In the genomic region with DNA sequence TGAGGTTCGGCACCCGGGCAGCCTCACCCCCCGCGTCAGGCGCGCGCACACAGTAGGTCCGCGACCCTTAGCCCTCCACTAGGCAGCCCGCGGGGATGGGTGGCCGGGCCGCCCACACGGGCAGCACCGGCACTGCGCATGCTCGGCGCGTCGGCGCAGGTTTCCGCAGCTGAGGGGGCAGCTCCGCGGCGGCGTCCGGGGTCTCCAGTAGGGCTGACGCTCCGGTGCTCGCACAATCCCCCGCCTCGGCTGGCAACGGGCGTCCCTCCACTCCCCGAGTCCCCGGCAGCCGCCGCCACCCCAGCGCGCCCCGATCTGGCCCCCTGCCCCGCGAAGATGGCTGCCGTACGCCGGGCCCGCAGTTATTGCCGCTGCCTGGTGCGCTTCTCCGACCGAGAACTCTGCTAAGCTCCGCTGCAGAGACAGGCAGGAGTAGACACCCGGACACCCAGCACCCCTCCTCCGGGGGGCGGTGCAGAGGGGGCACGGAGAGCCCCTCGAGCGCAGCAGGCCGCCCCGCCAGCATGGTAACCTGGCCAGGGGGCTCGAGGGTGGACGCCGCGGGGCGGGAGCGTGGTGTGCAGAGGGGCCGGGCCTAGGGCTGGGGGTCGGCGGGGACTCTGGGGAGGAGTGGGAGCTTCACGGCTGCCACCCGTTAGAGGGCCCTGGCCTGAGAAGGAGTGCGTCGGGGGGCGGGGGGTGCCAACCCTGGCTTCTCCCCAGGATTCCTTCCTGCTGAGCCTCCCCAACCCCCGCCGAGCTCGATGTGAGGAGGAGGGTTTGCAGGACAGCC, we compare ENCODE assay signal across 1 cellular context.
TF ChIP-seq lines count a peak whose summit lies in the region.

Gene FBXO9 (plus strand): TSS at position 139 of the 793 bp plus-strand sequence. CDS start 386 bp downstream, at position 525.

TF ChIP-seq in HepG2, 621 proteins besides CTCF, POLR2A, EP300 and RAD21 (continued from another document and continues in another):
- TF ChIP-seq, protein P1, sequence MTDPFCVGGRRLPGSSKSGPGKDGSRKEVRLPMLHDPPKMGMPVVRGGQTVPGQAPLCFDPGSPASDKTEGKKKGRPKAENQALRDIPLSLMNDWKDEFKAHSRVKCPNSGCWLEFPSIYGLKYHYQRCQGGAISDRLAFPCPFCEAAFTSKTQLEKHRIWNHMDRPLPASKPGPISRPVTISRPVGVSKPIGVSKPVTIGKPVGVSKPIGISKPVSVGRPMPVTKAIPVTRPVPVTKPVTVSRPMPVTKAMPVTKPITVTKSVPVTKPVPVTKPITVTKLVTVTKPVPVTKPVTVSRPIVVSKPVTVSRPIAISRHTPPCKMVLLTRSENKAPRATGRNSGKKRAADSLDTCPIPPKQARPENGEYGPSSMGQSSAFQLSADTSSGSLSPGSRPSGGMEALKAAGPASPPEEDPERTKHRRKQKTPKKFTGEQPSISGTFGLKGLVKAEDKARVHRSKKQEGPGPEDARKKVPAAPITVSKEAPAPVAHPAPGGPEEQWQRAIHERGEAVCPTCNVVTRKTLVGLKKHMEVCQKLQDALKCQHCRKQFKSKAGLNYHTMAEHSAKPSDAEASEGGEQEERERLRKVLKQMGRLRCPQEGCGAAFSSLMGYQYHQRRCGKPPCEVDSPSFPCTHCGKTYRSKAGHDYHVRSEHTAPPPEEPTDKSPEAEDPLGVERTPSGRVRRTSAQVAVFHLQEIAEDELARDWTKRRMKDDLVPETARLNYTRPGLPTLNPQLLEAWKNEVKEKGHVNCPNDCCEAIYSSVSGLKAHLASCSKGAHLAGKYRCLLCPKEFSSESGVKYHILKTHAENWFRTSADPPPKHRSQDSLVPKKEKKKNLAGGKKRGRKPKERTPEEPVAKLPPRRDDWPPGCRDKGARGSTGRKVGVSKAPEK (CRISPR knock-in tag; IDR thresholded peaks at IDR 0.05; ENCODE audit: borderline replicate concordance), result no peak
- TF ChIP-seq GABPB1 (CRISPR knock-in tag; IDR thresholded peaks at IDR 0.05), result peak; percentile 63
- peak; percentile 94 for TF ChIP-seq ZSCAN21 (CRISPR knock-in tag; IDR thresholded peaks at IDR 0.05; ENCODE audit: borderline replicate concordance)
- TF ChIP-seq WIZ (CRISPR knock-in tag; IDR thresholded peaks at IDR 0.05), result peak; percentile 85
- peak; percentile 79; the same call in 1 of the 2 replicates for TF ChIP-seq ZNF337 (CRISPR knock-in tag; IDR thresholded peaks at IDR 0.05; ENCODE audit: borderline replicate concordance, low read depth)
- TF ChIP-seq, protein P2, sequence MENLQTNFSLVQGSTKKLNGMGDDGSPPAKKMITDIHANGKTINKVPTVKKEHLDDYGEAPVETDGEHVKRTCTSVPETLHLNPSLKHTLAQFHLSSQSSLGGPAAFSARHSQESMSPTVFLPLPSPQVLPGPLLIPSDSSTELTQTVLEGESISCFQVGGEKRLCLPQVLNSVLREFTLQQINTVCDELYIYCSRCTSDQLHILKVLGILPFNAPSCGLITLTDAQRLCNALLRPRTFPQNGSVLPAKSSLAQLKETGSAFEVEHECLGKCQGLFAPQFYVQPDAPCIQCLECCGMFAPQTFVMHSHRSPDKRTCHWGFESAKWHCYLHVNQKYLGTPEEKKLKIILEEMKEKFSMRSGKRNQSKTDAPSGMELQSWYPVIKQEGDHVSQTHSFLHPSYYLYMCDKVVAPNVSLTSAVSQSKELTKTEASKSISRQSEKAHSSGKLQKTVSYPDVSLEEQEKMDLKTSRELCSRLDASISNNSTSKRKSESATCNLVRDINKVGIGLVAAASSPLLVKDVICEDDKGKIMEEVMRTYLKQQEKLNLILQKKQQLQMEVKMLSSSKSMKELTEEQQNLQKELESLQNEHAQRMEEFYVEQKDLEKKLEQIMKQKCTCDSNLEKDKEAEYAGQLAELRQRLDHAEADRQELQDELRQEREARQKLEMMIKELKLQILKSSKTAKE (CRISPR knock-in tag; IDR thresholded peaks at IDR 0.05; ENCODE audit: borderline replicate concordance), result no peak
- no peak; the same call in 1 of the 2 replicates for TF ChIP-seq JDP2 (CRISPR knock-in tag; IDR thresholded peaks at IDR 0.05; ENCODE audit: borderline replicate concordance)
- TF ChIP-seq GTF3A (CRISPR knock-in tag; conservative IDR thresholded peaks at IDR 0.05), result no peak
- TF ChIP-seq, protein P3, sequence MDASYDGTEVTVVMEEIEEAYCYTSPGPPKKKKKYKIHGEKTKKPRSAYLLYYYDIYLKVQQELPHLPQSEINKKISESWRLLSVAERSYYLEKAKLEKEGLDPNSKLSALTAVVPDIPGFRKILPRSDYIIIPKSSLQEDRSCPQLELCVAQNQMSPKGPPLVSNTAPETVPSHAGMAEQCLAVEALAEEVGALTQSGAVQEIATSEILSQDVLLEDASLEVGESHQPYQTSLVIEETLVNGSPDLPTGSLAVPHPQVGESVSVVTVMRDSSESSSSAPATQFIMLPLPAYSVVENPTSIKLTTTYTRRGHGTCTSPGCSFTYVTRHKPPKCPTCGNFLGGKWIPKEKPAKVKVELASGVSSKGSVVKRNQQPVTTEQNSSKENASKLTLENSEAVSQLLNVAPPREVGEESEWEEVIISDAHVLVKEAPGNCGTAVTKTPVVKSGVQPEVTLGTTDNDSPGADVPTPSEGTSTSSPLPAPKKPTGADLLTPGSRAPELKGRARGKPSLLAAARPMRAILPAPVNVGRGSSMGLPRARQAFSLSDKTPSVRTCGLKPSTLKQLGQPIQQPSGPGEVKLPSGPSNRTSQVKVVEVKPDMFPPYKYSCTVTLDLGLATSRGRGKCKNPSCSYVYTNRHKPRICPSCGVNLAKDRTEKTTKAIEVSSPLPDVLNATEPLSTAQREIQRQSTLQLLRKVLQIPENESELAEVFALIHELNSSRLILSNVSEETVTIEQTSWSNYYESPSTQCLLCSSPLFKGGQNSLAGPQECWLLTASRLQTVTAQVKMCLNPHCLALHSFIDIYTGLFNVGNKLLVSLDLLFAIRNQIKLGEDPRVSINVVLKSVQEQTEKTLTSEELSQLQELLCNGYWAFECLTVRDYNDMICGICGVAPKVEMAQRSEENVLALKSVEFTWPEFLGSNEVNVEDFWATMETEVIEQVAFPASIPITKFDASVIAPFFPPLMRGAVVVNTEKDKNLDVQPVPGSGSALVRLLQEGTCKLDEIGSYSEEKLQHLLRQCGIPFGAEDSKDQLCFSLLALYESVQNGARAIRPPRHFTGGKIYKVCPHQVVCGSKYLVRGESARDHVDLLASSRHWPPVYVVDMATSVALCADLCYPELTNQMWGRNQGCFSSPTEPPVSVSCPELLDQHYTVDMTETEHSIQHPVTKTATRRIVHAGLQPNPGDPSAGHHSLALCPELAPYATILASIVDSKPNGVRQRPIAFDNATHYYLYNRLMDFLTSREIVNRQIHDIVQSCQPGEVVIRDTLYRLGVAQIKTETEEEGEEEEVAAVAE (CRISPR knock-in tag; IDR thresholded peaks at IDR 0.05; ENCODE audit: borderline replicate concordance), result no peak
- TF ChIP-seq ZFP82 (CRISPR knock-in tag; IDR thresholded peaks at IDR 0.05; ENCODE audit: borderline replicate concordance), result peak; percentile 90; the same call in 1 of the 2 replicates
- TF ChIP-seq ERF (CRISPR knock-in tag; IDR thresholded peaks at IDR 0.05), result peak; percentile 6; the same call in 1 of the 2 replicates
- TF ChIP-seq ZKSCAN8 (CRISPR knock-in tag; IDR thresholded peaks at IDR 0.05; ENCODE audit: borderline replicate concordance), result 0 out of 2 replicates have a peak, but pooled peaks have one; percentile 15
- no peak for TF ChIP-seq SOX6 (IDR thresholded peaks at IDR 0.05)
- TF ChIP-seq SOX6 (CRISPR knock-in tag; IDR thresholded peaks at IDR 0.05), result peak; percentile 20
- no peak for TF ChIP-seq MZF1 (CRISPR knock-in tag; IDR thresholded peaks at IDR 0.05; ENCODE audit: borderline replicate concordance)
- TF ChIP-seq NCOA1 (CRISPR knock-in tag; IDR thresholded peaks at IDR 0.05), result peak; percentile 71
- no peak for TF ChIP-seq DPF2 (CRISPR knock-in tag; IDR thresholded peaks at IDR 0.05; ENCODE audit: borderline replicate concordance, low read depth)
- TF ChIP-seq, protein P4, sequence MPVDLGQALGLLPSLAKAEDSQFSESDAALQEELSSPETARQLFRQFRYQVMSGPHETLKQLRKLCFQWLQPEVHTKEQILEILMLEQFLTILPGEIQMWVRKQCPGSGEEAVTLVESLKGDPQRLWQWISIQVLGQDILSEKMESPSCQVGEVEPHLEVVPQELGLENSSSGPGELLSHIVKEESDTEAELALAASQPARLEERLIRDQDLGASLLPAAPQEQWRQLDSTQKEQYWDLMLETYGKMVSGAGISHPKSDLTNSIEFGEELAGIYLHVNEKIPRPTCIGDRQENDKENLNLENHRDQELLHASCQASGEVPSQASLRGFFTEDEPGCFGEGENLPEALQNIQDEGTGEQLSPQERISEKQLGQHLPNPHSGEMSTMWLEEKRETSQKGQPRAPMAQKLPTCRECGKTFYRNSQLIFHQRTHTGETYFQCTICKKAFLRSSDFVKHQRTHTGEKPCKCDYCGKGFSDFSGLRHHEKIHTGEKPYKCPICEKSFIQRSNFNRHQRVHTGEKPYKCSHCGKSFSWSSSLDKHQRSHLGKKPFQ (CRISPR knock-in tag; IDR thresholded peaks at IDR 0.05; ENCODE audit: insufficient replicate concordance), result no peak
- no peak; the same call in 1 of the 2 replicates for TF ChIP-seq ZMYM3 (CRISPR knock-in tag; IDR thresholded peaks at IDR 0.05)
- peak; percentile 76 for TF ChIP-seq ZNF451 (CRISPR knock-in tag; IDR thresholded peaks at IDR 0.05)
- TF ChIP-seq, protein P5, sequence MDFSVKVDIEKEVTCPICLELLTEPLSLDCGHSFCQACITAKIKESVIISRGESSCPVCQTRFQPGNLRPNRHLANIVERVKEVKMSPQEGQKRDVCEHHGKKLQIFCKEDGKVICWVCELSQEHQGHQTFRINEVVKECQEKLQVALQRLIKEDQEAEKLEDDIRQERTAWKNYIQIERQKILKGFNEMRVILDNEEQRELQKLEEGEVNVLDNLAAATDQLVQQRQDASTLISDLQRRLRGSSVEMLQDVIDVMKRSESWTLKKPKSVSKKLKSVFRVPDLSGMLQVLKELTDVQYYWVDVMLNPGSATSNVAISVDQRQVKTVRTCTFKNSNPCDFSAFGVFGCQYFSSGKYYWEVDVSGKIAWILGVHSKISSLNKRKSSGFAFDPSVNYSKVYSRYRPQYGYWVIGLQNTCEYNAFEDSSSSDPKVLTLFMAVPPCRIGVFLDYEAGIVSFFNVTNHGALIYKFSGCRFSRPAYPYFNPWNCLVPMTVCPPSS (IDR thresholded peaks at IDR 0.05), result no peak
- peak; percentile 27; the same call in 1 of the 2 replicates for TF ChIP-seq FOXA3 (CRISPR knock-in tag; IDR thresholded peaks at IDR 0.05)
- 0 out of 2 replicates have a peak, but pooled peaks have one; percentile 15 for TF ChIP-seq DMTF1 (CRISPR knock-in tag; IDR thresholded peaks at IDR 0.05)
- TF ChIP-seq ZMAT3 (CRISPR knock-in tag; conservative IDR thresholded peaks at IDR 0.05), result no peak; the same call in 1 of the 2 replicates
- TF ChIP-seq, protein P6, sequence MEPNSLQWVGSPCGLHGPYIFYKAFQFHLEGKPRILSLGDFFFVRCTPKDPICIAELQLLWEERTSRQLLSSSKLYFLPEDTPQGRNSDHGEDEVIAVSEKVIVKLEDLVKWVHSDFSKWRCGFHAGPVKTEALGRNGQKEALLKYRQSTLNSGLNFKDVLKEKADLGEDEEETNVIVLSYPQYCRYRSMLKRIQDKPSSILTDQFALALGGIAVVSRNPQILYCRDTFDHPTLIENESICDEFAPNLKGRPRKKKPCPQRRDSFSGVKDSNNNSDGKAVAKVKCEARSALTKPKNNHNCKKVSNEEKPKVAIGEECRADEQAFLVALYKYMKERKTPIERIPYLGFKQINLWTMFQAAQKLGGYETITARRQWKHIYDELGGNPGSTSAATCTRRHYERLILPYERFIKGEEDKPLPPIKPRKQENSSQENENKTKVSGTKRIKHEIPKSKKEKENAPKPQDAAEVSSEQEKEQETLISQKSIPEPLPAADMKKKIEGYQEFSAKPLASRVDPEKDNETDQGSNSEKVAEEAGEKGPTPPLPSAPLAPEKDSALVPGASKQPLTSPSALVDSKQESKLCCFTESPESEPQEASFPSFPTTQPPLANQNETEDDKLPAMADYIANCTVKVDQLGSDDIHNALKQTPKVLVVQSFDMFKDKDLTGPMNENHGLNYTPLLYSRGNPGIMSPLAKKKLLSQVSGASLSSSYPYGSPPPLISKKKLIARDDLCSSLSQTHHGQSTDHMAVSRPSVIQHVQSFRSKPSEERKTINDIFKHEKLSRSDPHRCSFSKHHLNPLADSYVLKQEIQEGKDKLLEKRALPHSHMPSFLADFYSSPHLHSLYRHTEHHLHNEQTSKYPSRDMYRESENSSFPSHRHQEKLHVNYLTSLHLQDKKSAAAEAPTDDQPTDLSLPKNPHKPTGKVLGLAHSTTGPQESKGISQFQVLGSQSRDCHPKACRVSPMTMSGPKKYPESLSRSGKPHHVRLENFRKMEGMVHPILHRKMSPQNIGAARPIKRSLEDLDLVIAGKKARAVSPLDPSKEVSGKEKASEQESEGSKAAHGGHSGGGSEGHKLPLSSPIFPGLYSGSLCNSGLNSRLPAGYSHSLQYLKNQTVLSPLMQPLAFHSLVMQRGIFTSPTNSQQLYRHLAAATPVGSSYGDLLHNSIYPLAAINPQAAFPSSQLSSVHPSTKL (CRISPR knock-in tag; IDR thresholded peaks at IDR 0.05), result no peak
- TF ChIP-seq CEBPB (IDR thresholded peaks at IDR 0.05; ENCODE audit: borderline replicate concordance, low read depth, low read length), result no peak
- TF ChIP-seq ZNF333 (CRISPR knock-in tag; IDR thresholded peaks at IDR 0.05; ENCODE audit: borderline replicate concordance), result no peak
- TF ChIP-seq ZBTB33 (CRISPR knock-in tag; IDR thresholded peaks at IDR 0.05), result no peak
